Comparison of ENCODE assay signal across 15 cellular contexts in the genomic region with DNA sequence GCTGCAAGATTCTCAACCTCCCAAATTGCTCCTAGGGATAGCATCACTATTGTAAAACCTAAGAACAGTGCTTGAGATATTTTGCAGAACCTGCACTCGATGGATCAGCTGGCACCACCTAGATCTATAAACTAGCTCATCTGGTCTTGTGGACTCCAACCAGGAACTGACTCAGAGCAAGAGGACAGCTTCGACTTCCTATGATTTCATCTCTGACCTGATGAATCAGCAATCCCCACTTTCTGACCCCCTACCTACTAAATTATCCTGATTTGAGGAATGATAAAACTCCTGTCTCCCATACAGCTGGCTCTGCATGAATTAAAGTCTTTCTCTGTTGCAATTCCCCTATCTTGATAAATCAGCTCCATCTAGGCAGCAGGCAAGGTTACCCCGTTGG.
DNase-seq lines count a peak whose midpoint lies in the region; ATAC-seq lines count a peak whose summit lies in the region.
"Had no signal": no experiment of that assay in that cellular context is flagged by ENCODE, and none has a peak within 500 bp of the region (broad histone marks: within the 10 kb centered on the region; RNA-seq: fewer than 3 reads in every experiment).

No MANE protein-coding gene starts in this region.

- ATAC-seq in HG03045 (IDR thresholded peaks at IDR 0.05; ENCODE audit: unreplicated experiment), result no peak
- ATAC-seq: psoas muscle had no signal

- DNase-seq in DMS53 (lab: John Stamatoyannopoulos, UW) (peak; percentile 40), DMS53 treated with DMSO at 0.1 percent for 48 hours (lab: John Stamatoyannopoulos, UW; ENCODE audit: unreplicated experiment) (no peak), SW 1271 (lab: John Stamatoyannopoulos, UW) (peak; percentile 3 to 30), fibroblast of the conjunctiva (ENCODE audit: low read depth) (peak; percentile 27), stromal cell of bone marrow (ENCODE audit: low read depth) (peak; percentile 53)
- no peak for DNase-seq in stimulated activated CD8-positive, alpha-beta memory T cell treated with anti-CD3 and anti-CD28 coated beads, Interleukin-4, amount 100 ng/mL, for 48 hours
- DNase-seq in activated CD4-positive, alpha-beta T cell treated with anti-CD3 and anti-CD28 coated beads, Interleukin-2, amount 50 U/mL, for 1 hour, result no peak
- DNase-seq: activated CD4-positive, alpha-beta memory T cell treated with anti-CD3 and anti-CD28 coated beads for 36 hours; cortex of kidney; GDM1; heart right ventricle; NCI-H1048; NCI-H748 treated with DMSO at 0.1 percent for 48 hours; psoas muscle had no signal

Comparison
In these comparisons a context has a peak if more than half of its experiments do, and no peak if none do; other contexts are left out.
1. DNase-seq: peak in DMS53 (single experiment), SW 1271 (2 of 2), fibroblast of the conjunctiva (single experiment) and stromal cell of bone marrow (single experiment); none in DMS53 treated with DMSO at 0.1 percent for 48 hours (single experiment), stimulated activated CD8-positive, alpha-beta memory T cell treated with anti-CD3 and anti-CD28 coated beads, Interleukin-4, amount 100 ng/mL, for 48 hours (single experiment) and activated CD4-positive, alpha-beta T cell treated with anti-CD3 and anti-CD28 coated beads, Interleukin-2, amount 50 U/mL, for 1 hour (single experiment).